ENCODE assay signal across 14 cellular contexts in genomic region chr1:94590203-94591137, GRCh38. TPM values are rescaled to one million over a fixed set of nuclear protein-coding genes. Genes with fewer than 3 reads are reported as not detected.
DNase-seq lines count a peak whose midpoint lies in the region; ATAC-seq, FAIRE-seq and TF ChIP-seq lines count a peak whose summit lies in the region.
"Had no signal": no experiment of that assay in that cellular context is flagged by ENCODE, and none has a peak within 500 bp of the region (broad histone marks: within the 10 kb centered on the region; RNA-seq: fewer than 3 reads in every experiment).

No MANE protein-coding gene starts in this region.

- peak; percentile 50 for DNase-seq in M059J (ENCODE audit: low read depth)
- no peak for DNase-seq in dorsolateral prefrontal cortex
- no peak for DNase-seq in HepG2 (ENCODE audit: low spot score)
- DNase-seq in smooth muscle cell (lab: John Stamatoyannopoulos, UW; ENCODE audit: unreplicated experiment), result no peak
- DNase-seq in mucosa of descending colon, result no peak
- DNase-seq in central memory CD4-positive, alpha-beta T cell, result no peak
- no peak for DNase-seq in NCI-H2107 (lab: John Stamatoyannopoulos, UW)
- DNase-seq: activated T-cell treated with anti-CD3 and anti-CD28 coated beads, Interleukin-2, amount 50 U/mL, for 48 hours; NCI-H2029 had no signal

- WGBS in HepG2 (ENCODE audit: low lambda C conversion rate), result 24% methylated on average over 7 of the region's 7 CpGs
- 55% methylated on average over 7 of the region's 7 CpGs for WGBS in smooth muscle cell (ENCODE audit: low lambda C conversion rate)

- no peak for TF ChIP-seq EP300 in HepG2 (IDR thresholded peaks at IDR 0.05; ENCODE audit: low read depth in 2 of 2, low read length in 2 of 2)
- TF ChIP-seq EP300 in HepG2 (CRISPR knock-in tag; IDR thresholded peaks at IDR 0.05; ENCODE audit: borderline replicate concordance), result no peak

- no peak for TF ChIP-seq CTCF in dorsolateral prefrontal cortex (IDR thresholded peaks at IDR 0.05 in 54 of 56, conservative IDR thresholded peaks at IDR 0.05 in 2 of 56; ENCODE audit: low read depth in 1 of 56, partially characterized antibody in 56 of 56)
- no peak for TF ChIP-seq CTCF in HepG2 (CRISPR knock-in tag; IDR thresholded peaks at IDR 0.05)
- no peak for TF ChIP-seq CTCF in smooth muscle cell (IDR thresholded peaks at IDR 0.05; ENCODE audit: borderline replicate concordance, insufficient read depth, poor library complexity, severe bottlenecking)
- TF ChIP-seq CTCF in mucosa of descending colon (IDR thresholded peaks at IDR 0.05), result no peak

- H3K4me2 ChIP-seq in HepG2 (ENCODE audit: low read depth, low read length) (no peak overlapping the region), smooth muscle cell (peak overlapping the region; percentile 38)

- H3K36me3 ChIP-seq in HepG2 (replicated peaks in 1 of 2; ENCODE audit: control insufficient read depth in 1 of 2, insufficient read depth in 2 of 2, low read length in 2 of 2), result no peaks in the 10 kb centered on the region
- no peaks in the 10 kb centered on the region for H3K36me3 ChIP-seq in smooth muscle cell (ENCODE audit: low read depth)
- H3K36me3 ChIP-seq in mucosa of descending colon (ENCODE audit: low read depth), result no peaks in the 10 kb centered on the region
- H3K36me3 ChIP-seq: HAP-1 had no signal

- H4K20me1 ChIP-seq in HepG2 (ENCODE audit: insufficient read depth, low read length), result no peaks in the 10 kb centered on the region
- no peaks in the 10 kb centered on the region for H4K20me1 ChIP-seq in smooth muscle cell (ENCODE audit: low read depth)

- H3K27me3 ChIP-seq in dorsolateral prefrontal cortex (no peaks in the 10 kb centered on the region), HepG2 (ENCODE audit: control insufficient read depth in 1 of 2, insufficient read depth in 2 of 2, low read length in 2 of 2) (peaks cover 0 to 17% of the 10 kb centered on the region in 2 experiments; a peak in 3 of 5 replicates), smooth muscle cell (ENCODE audit: low read depth) (no peaks in the 10 kb centered on the region)

- peak overlapping the region in 51 of 59 donors; percentile 0 to 90 (median 63) for H3K27ac ChIP-seq in dorsolateral prefrontal cortex
- H3K27ac ChIP-seq in HepG2 (ENCODE audit: extremely low read length, insufficient read depth, low read length), result no peak overlapping the region
- H3K27ac ChIP-seq in smooth muscle cell (ENCODE audit: low read depth), result peak overlapping the region; percentile 76

- ATAC-seq in HepG2, result peak; percentile 50
- no peak for ATAC-seq in mucosa of descending colon
- ATAC-seq in GM18867 (IDR thresholded peaks at IDR 0.05; ENCODE audit: unreplicated experiment), result no peak
- ATAC-seq: natural killer cell treated with Interleukin-12 subunit alpha and Interleukin-12 subunit beta and Interleukin-15 and Interleukin-18, amount 100 ng/mL, for 72 hours had no signal

- no TSS peak for BruUV-seq in HepG2 (replicated peaks; lab: Mats Ljungman, UMichigan)

- intact Hi-C loops in dorsolateral prefrontal cortex (cut with DNase I) (loop anchor here in 1 of 2 donors (1.0 to 5.0 kb wide), 2 partner anchors 48 to 63 kb away; partner anchors contain the start of gene F3), HepG2 (cut with micrococcal nuclease; ENCODE audit: unreplicated experiment) (no loop called here), mucosa of descending colon (cut with DNase I, micrococcal nuclease) (no loop called here)

- CTCF ChIA-PET in HepG2 (lab: Yijun Ruan, JAX; ENCODE audit: low intra/inter-chr PET ratio, low total read pairs), result no interaction called here

- FAIRE-seq in HepG2 (lab: Jason Lieb, UNC), result no peak
- FAIRE-seq: endothelial cell of umbilical vein, GM18507 had no signal

- H3F3A ChIP-seq in smooth muscle cell (ENCODE audit: low read depth), result peaks cover 7% of the 10 kb centered on the region

- H3K9me3 ChIP-seq in HepG2 (ENCODE audit: low read length) (no peaks in the 10 kb centered on the region), smooth muscle cell (replicated peaks; ENCODE audit: low read depth) (no peaks in the 10 kb centered on the region), mucosa of descending colon (no peaks in the 10 kb centered on the region)
- H3K9me3 ChIP-seq: HAP-1 had no signal

- H2AFZ ChIP-seq in HepG2 (ENCODE audit: low read length) (no peak overlapping the region), smooth muscle cell (ENCODE audit: low read depth) (peak overlapping the region; percentile 63)

- TF ChIP-seq POLR2A in HepG2 (IDR thresholded peaks at IDR 0.05; ENCODE audit: insufficient read depth in 1 of 2, low read depth in 2 of 2, low read length in 2 of 2), result no peak

- POLR2A ChIA-PET in HepG2 (lab: Yijun Ruan, JAX), result no interaction called here

- H3K79me2 ChIP-seq in HepG2 (ENCODE audit: insufficient read depth, low read length) (no peaks in the 10 kb centered on the region), smooth muscle cell (ENCODE audit: low read depth) (no peaks in the 10 kb centered on the region)

- no peak for TF ChIP-seq RAD21 in HepG2 (CRISPR knock-in tag; IDR thresholded peaks at IDR 0.05)

- peaks cover 14% of the 10 kb centered on the region for H3K4me1 ChIP-seq in HepG2 (ENCODE audit: insufficient read depth, low read length)
- H3K4me1 ChIP-seq in smooth muscle cell (ENCODE audit: low read depth), result peaks cover 18% of the 10 kb centered on the region
- peaks cover 3% of the 10 kb centered on the region for H3K4me1 ChIP-seq in mucosa of descending colon (ENCODE audit: low read depth)
- H3K4me1 ChIP-seq: HAP-1 had no signal

- H3K4me3 ChIP-seq in dorsolateral prefrontal cortex, result no peak overlapping the region
- H3K4me3 ChIP-seq in HepG2 (replicated peaks in 1 of 3; ENCODE audit: insufficient read depth in 1 of 3, low read depth in 2 of 3, low read length in 3 of 3), result no peak overlapping the region
- H3K4me3 ChIP-seq in smooth muscle cell, result no peak overlapping the region
- H3K4me3 ChIP-seq in mucosa of descending colon, result no peak overlapping the region
- H3K4me3 ChIP-seq: HAP-1 had no signal

- H3K9ac ChIP-seq in HepG2 (ENCODE audit: insufficient read depth, low read depth, low read length) (no peak overlapping the region), smooth muscle cell (ENCODE audit: low read depth) (no peak overlapping the region)

- in situ Hi-C loops in HepG2 (cut with HindIII; ENCODE audit: extremely low pct_ligation_motif_present, low pct_unique_long_range_greater_than_20kb), result no loop called here

TF ChIP-seq in HepG2, 621 proteins besides CTCF, POLR2A, EP300 and RAD21 (continues in another document):
- TF ChIP-seq HHEX (CRISPR knock-in tag; IDR thresholded peaks at IDR 0.05) (no peak), ZNF761 (CRISPR knock-in tag; conservative IDR thresholded peaks at IDR 0.05) (no peak), DRAP1 (CRISPR knock-in tag; IDR thresholded peaks at IDR 0.05) (no peak), WIZ (CRISPR knock-in tag; IDR thresholded peaks at IDR 0.05) (no peak), ZBTB38 (CRISPR knock-in tag; IDR thresholded peaks at IDR 0.05) (no peak), IRX3 (CRISPR knock-in tag; IDR thresholded peaks at IDR 0.05; ENCODE audit: borderline replicate concordance, low read depth) (no peak), TRIM22 (IDR thresholded peaks at IDR 0.05) (no peak), SPEN (CRISPR knock-in tag; IDR thresholded peaks at IDR 0.05; ENCODE audit: low read depth) (no peak), ZNF543 (CRISPR knock-in tag; IDR thresholded peaks at IDR 0.05) (no peak)

RNA-seq across cellular contexts. Expression of gene F3, which starts 48.9 kb away (rescaled TPM):
- total RNA-seq in M059J (2014; rRNA removed; shearing (Covaris generic)), result 76.5 and 131 TPM in 2 replicates
- total RNA-seq in dorsolateral prefrontal cortex, result 100 to 1,000 TPM in 30 of 120 experiments, 10 to 100 TPM in 90; 22.0 to 366 (median 64.5) TPM
- total RNA-seq in HepG2 (2016; rRNA removed; fragmentation: Illumina TruSeq; extraction: Trizol), result 3.4 and 9.0 TPM in 2 replicates
- 1.4 and 1.6 TPM in 2 replicates for total RNA-seq in HepG2 (2016; cell fraction: cytosol; rRNA removed; fragmentation: Illumina TruSeq; extraction: Trizol; ENCODE audit: low read depth)
- total RNA-seq in HepG2 (2016; cell fraction: insoluble cytoplasmic fraction; rRNA removed; fragmentation: Illumina TruSeq; extraction: Trizol), result 2.9 and 7.7 TPM in 2 replicates
- 3.7 and 3.9 TPM in 2 replicates for total RNA-seq in HepG2 (2016; cell fraction: membrane; rRNA removed; fragmentation: Illumina TruSeq; extraction: Trizol)
- total RNA-seq in HepG2 (2016; cell fraction: nucleus; rRNA removed; fragmentation: Illumina TruSeq; extraction: Trizol), result 10.1 and 10.5 TPM in 2 replicates
- polyA plus RNA-seq in HepG2 (2011; rRNA removed), result 5.8 and 6.6 TPM in 2 replicates
- polyA plus RNA-seq in HepG2 (2011; cell fraction: cytosol; rRNA removed), result 3.0 and 4.3 TPM in 2 replicates
- 7.5 and 9.6 TPM in 2 replicates for polyA plus RNA-seq in HepG2 (2011; cell fraction: nucleus; rRNA removed)
- 4.0 and 4.2 TPM in 2 replicates for polyA plus RNA-seq in HepG2 (2012)
- 0.70 and 0.80 TPM in 2 replicates for polyA plus RNA-seq in HepG2 (2016; cell fraction: cytosol; fragmentation: Illumina TruSeq; extraction: Trizol; ENCODE audit: low read depth)
- 2.8 and 3.5 TPM in 2 replicates for polyA plus RNA-seq in HepG2 (2016; cell fraction: insoluble cytoplasmic fraction; fragmentation: Illumina TruSeq; extraction: Trizol; ENCODE audit: low read depth)
- 1.1 and 1.3 TPM in 2 replicates for polyA plus RNA-seq in HepG2 (2016; cell fraction: membrane; fragmentation: Illumina TruSeq; extraction: Trizol; ENCODE audit: low read depth)
- polyA plus RNA-seq in HepG2 (2016; cell fraction: nucleus; fragmentation: Illumina TruSeq; extraction: Trizol; ENCODE audit: insufficient read depth, low read depth), result 23.2 and 27.8 TPM in 2 replicates
- 5.0 and 22.4 TPM in 2 replicates for polyA minus RNA-seq in HepG2 (2011; rRNA and poly(A)+ RNA removed; ENCODE audit: low replicate concordance)
- 2.5 and 3.2 TPM in 2 replicates for polyA minus RNA-seq in HepG2 (2011; cell fraction: cytosol; rRNA and poly(A)+ RNA removed)
- polyA minus RNA-seq in HepG2 (2011; cell fraction: nucleus; rRNA and poly(A)+ RNA removed), result 4.8 and 6.8 TPM in 2 replicates
- 287 and 367 TPM in 2 replicates for total RNA-seq in smooth muscle cell
- polyA plus RNA-seq in smooth muscle cell, result 337 and 338 TPM in 2 replicates
- 10 to 100 TPM; 24.4 to 44.3 (median 33.2) TPM for total RNA-seq in mucosa of descending colon
- total RNA-seq: natural killer cell treated with Interleukin-12 subunit alpha and Interleukin-12 subunit beta and Interleukin-15 and Interleukin-18, amount 100 ng/mL, for 72 hours had no signal
